Comparison of ENCODE assay signal across 10 cellular contexts in genomic region chr6:122283884-122284283, GRCh38.
"Had no signal": no experiment of that assay in that cellular context is flagged by ENCODE, and none has a peak within 500 bp of the region (broad histone marks: within the 10 kb centered on the region; RNA-seq: fewer than 3 reads in every experiment).

No MANE protein-coding gene starts in this region.

- H3K4me3 ChIP-seq: GM23248 had no signal

- H3K4me2 ChIP-seq: KMS-11 had no signal

- H3K27ac ChIP-seq: GM23248, HL-60, KMS-11 had no signal

- H3K4me3 Mint-ChIP-seq: H9, HFFc6 had no signal

- H3K27ac Mint-ChIP-seq: H9, HFFc6 had no signal

- H3K9ac ChIP-seq: GM23248, KMS-11 had no signal

- DNase-seq: GM23248, H9, HCEC 1CT, HFFc6, IMR-90, KBM-7 had no signal

- H3K4me1 Mint-ChIP-seq: H9 had no signal

- FAIRE-seq: H1, H54 had no signal

- H2AFZ ChIP-seq: GM23248 had no signal
